ENCODE assay signal across 8 cellular contexts in genomic region chr17:64128787-64129514, GRCh38. TPM values are rescaled to one million over a fixed set of nuclear protein-coding genes. Genes with fewer than 3 reads are reported as not detected.
DNase-seq lines count a peak whose midpoint lies in the region; ATAC-seq and TF ChIP-seq lines count a peak whose summit lies in the region.

No MANE protein-coding gene starts in this region.

- H3K27me3 ChIP-seq in CD4-positive, alpha-beta memory T cell (ENCODE audit: insufficient read depth, low read length), result no peaks in the 10 kb centered on the region
- no peaks in the 10 kb centered on the region for H3K27me3 ChIP-seq in gastroesophageal sphincter

- TF ChIP-seq EP300 in gastroesophageal sphincter (IDR thresholded peaks at IDR 0.05), result no peak

- CTCF ChIA-PET in CD4-positive, alpha-beta memory T cell (lab: Charles Lee; ENCODE audit: partially characterized antibody), result interaction anchor here (0.8 to 20.8 kb wide), 9 partner anchors 15 to 209 kb away, joined by 3 to 798 read pairs (median 5); partner anchors contain the start of genes GH1 and ICAM2

- peak overlapping the region; percentile 76 to 86 for H3K4me3 ChIP-seq in CD4-positive, alpha-beta memory T cell (ENCODE audit: low read length in 2 of 2)
- H3K4me3 ChIP-seq in HFF-Myc (replicated peaks; ENCODE audit: low read depth, low read length) (peak overlapping the region; percentile 71), gastroesophageal sphincter (peak overlapping the region; percentile 90 to 98), retinal pigment epithelial cell (ENCODE audit: low read length) (peak overlapping the region; percentile 61)

- TF ChIP-seq CTCF in HFF-Myc (IDR thresholded peaks at IDR 0.05; ENCODE audit: low read depth, low read length, missing control alignments) (no peak), gastroesophageal sphincter (IDR thresholded peaks at IDR 0.05) (no peak), retinal pigment epithelial cell (conservative IDR thresholded peaks at IDR 0.05; ENCODE audit: low read depth, low read length) (no peak)

- H3K9me3 Mint-ChIP-seq in CD4-positive, alpha-beta memory T cell, result peaks cover 0 to 3% (median 0%) of the 10 kb centered on the region in 8 donors
- no peaks in the 10 kb centered on the region for H3K9me3 Mint-ChIP-seq in activated T-cell treated with anti-CD3 and anti-CD28 coated beads, Interleukin-2, amount 50 U/mL, for 72 hours

- peaks cover 41 to 71% (median 53%) of the 10 kb centered on the region in 4 donors for H3K4me1 Mint-ChIP-seq in CD4-positive, alpha-beta memory T cell
- peaks cover 59% of the 10 kb centered on the region for H3K4me1 Mint-ChIP-seq in activated T-cell treated with anti-CD3 and anti-CD28 coated beads, Interleukin-2, amount 50 U/mL, for 72 hours (ENCODE audit: low read depth)

- no peak for ATAC-seq in activated T-cell treated with anti-CD3 and anti-CD28 coated beads, Interleukin-2, amount 50 U/mL, for 72 hours (replicated peaks in 1 of 2)
- ATAC-seq in gastroesophageal sphincter (no peak), HG02973 (IDR thresholded peaks at IDR 0.05; ENCODE audit: unreplicated experiment) (no peak), HG02588 (IDR thresholded peaks at IDR 0.05; ENCODE audit: unreplicated experiment) (no peak)

- H3K4me3 Mint-ChIP-seq in CD4-positive, alpha-beta memory T cell, result peak overlapping the region; percentile 95 to 99 (median 98)
- H3K4me3 Mint-ChIP-seq in activated T-cell treated with anti-CD3 and anti-CD28 coated beads, Interleukin-2, amount 50 U/mL, for 72 hours, result peak overlapping the region; percentile 89 to 99

- TF ChIP-seq POLR2A in gastroesophageal sphincter (IDR thresholded peaks at IDR 0.05), result no peak

- no peaks in the 10 kb centered on the region for H3K36me3 ChIP-seq in CD4-positive, alpha-beta memory T cell (ENCODE audit: insufficient read depth, low read length)
- H3K36me3 ChIP-seq in gastroesophageal sphincter, result no peaks in the 10 kb centered on the region

- POLR2A ChIA-PET in CD4-positive, alpha-beta memory T cell (lab: Charles Lee; ENCODE audit: partially characterized antibody), result interaction anchor here (0.9 to 7.9 kb wide), 30 partner anchors 8 to 386 kb away, joined by 3 to 226 read pairs (median 12); partner anchors contain the start of genes CD79B, CEP95, ICAM2 and PRR29

- intact Hi-C loops in CD4-positive, alpha-beta memory T cell (cut with micrococcal nuclease), result loop anchor here (2.0 kb wide), 1 partner anchor 22 kb away; no protein-coding TSS in a partner anchor

- peak in 2 of 5 donors; percentile 15 to 24 for DNase-seq in CD4-positive, alpha-beta memory T cell
- no peak for DNase-seq in HFF-Myc (ENCODE audit: extremely low read depth, low read depth)
- DNase-seq in activated T-cell treated with anti-CD3 and anti-CD28 coated beads, Interleukin-2, amount 50 U/mL, for 72 hours, result no peak
- no peak for DNase-seq in retinal pigment epithelial cell (ENCODE audit: low read depth)
- no peak for DNase-seq in NCI-H2107 (lab: John Stamatoyannopoulos, UW)

- H3K27me3 Mint-ChIP-seq in CD4-positive, alpha-beta memory T cell, result no peaks in the 10 kb centered on the region
- H3K27me3 Mint-ChIP-seq in activated T-cell treated with anti-CD3 and anti-CD28 coated beads, Interleukin-2, amount 50 U/mL, for 72 hours (ENCODE audit: low read depth), result no peaks in the 10 kb centered on the region

- WGBS in gastroesophageal sphincter (ENCODE audit: low coverage in 1 of 2), 2 donors, result 15 to 21% methylated on average over 5 to 10 of the region's 15 CpGs

- no peaks in the 10 kb centered on the region for H3K9me3 ChIP-seq in CD4-positive, alpha-beta memory T cell (ENCODE audit: control insufficient read depth in 1 of 2, low read length in 2 of 2)
- no peaks in the 10 kb centered on the region for H3K9me3 ChIP-seq in gastroesophageal sphincter

- peak overlapping the region; percentile 86 for H3K27ac ChIP-seq in CD4-positive, alpha-beta memory T cell (ENCODE audit: low read depth, low read length)
- peak overlapping the region; percentile 94 to 99 (median 97) for H3K27ac ChIP-seq in gastroesophageal sphincter

- peak overlapping the region; percentile 91 to 96 (median 94) for H3K27ac Mint-ChIP-seq in CD4-positive, alpha-beta memory T cell
- peak overlapping the region; percentile 96 for H3K27ac Mint-ChIP-seq in activated T-cell treated with anti-CD3 and anti-CD28 coated beads, Interleukin-2, amount 50 U/mL, for 72 hours

- H3K36me3 Mint-ChIP-seq in CD4-positive, alpha-beta memory T cell, result peaks cover 13 to 33% of the 10 kb centered on the region in 2 donors
- H3K36me3 Mint-ChIP-seq in activated T-cell treated with anti-CD3 and anti-CD28 coated beads, Interleukin-2, amount 50 U/mL, for 72 hours (ENCODE audit: insufficient read depth in 2 of 2), result peaks cover 5 to 13% of the 10 kb centered on the region in 2 donors

- H3K4me1 ChIP-seq in CD4-positive, alpha-beta memory T cell (ENCODE audit: insufficient read depth, low read length), result peaks cover 65% of the 10 kb centered on the region
- peaks cover 0 to 62% (median 3%) of the 10 kb centered on the region in 3 donors for H3K4me1 ChIP-seq in gastroesophageal sphincter

RNA-seq across cellular contexts. Expression of gene ERN1, which starts 1.0 kb away (rescaled TPM):
- total RNA-seq in CD4-positive, alpha-beta memory T cell, result 100 to 1,000 TPM; 163 to 172 TPM
- polyA plus RNA-seq in CD4-positive, alpha-beta memory T cell, result 100 to 1,000 TPM in 1 of 2 donors, 10 to 100 TPM in 1; 47.9 to 124 TPM
- total RNA-seq in activated T-cell treated with anti-CD3 and anti-CD28 coated beads, Interleukin-2, amount 50 U/mL, for 72 hours, result 10 to 100 TPM; 58.1 to 98.3 TPM
- 10 to 100 TPM in 3 of 4 donors, 1 to 10 TPM in 1; 8.4 to 12.8 (median 12.1) TPM for total RNA-seq in gastroesophageal sphincter

Comparison
In these comparisons a context has a peak if more than half of its experiments do, and no peak if none do; other contexts are left out.
1. RNA of gene ERN1, which starts 1.0 kb away (total RNA-seq): 163 to 172 TPM in CD4-positive, alpha-beta memory T cell and 58.1 to 98.3 TPM in activated T-cell treated with anti-CD3 and anti-CD28 coated beads, Interleukin-2, amount 50 U/mL, for 72 hours; 8.4 to 12.8 TPM in gastroesophageal sphincter; every median in the first group is over 4 times any median in the second.
2. Peak in every context shown above with its lines, with median percentiles within 50 percentile points of each other: H3K4me3 ChIP-seq.